ENCODE assay signal across 15 cellular contexts in the genomic region with DNA sequence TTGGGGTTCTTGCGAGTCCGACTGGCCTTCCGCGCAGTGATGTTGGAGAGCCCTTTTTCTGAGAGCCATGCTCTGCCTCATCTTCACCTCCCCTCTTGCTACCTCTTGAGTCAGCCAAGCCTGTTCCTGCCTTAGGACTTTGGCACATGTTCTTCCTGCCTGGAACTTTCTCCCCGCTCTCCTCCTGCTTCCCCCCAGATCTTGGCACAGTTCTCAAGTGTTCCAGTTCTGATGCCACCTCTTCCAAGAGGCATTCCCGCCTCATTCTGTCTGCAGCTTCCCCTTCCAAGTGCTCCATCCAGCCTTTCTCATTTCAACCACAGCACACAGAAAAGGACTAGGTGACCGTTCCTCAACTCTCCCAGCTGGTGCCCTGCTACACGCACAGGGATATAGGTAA. TPM values are rescaled to one million over a fixed set of nuclear protein-coding genes. Genes with fewer than 3 reads are reported as not detected.
A peak's percentile ranks its signal among the peaks of the same experiment; 100 is the strongest.
DNase-seq lines count a peak whose midpoint lies in the region; ATAC-seq and TF ChIP-seq lines count a peak whose summit lies in the region.
"Had no signal": no experiment of that assay in that cellular context is flagged by ENCODE, and none has a peak within 500 bp of the region (broad histone marks: within the 10 kb centered on the region; RNA-seq: fewer than 3 reads in every experiment).

No MANE protein-coding gene starts in this region.

- in situ Hi-C loops in ACHN (cut with HindIII; ENCODE audit: low pct_ligation_motif_present, low pct_unique_long_range_greater_than_20kb, low sequenced_read_pairs): no loop called here

- WGBS in thyroid gland, 2 donors: 62 to 66% methylated on average over 8 of the region's 8 CpGs
- WGBS in body of pancreas, 2 donors: 85 to 87% methylated on average over 8 of the region's 8 CpGs

- TF ChIP-seq CTCF in coronary artery (IDR thresholded peaks at IDR 0.05): no peak
- TF ChIP-seq CTCF in thyroid gland (IDR thresholded peaks at IDR 0.05): no peak
- TF ChIP-seq CTCF in body of pancreas (IDR thresholded peaks at IDR 0.05): no peak

- H3K4me3 ChIP-seq in coronary artery (peak overlapping the region; percentile 11), muscle layer of colon (ENCODE audit: low read depth in 1 of 2, low read length in 2 of 2) (no peak overlapping the region), thyroid gland (replicated peaks in 1 of 3) (no peak overlapping the region), body of pancreas (no peak overlapping the region)
- H3K4me3 ChIP-seq: BLaER1, SJCRH30 had no signal

- peak; percentile 30 for DNase-seq in NCI-H446 treated with DMSO at 0.1 percent for 48 hours (lab: John Stamatoyannopoulos, UW)
- no peak for DNase-seq in coronary artery (ENCODE audit: low spot score)
- DNase-seq in thyroid gland: peak; percentile 58 to 68
- no peak for DNase-seq in ACHN
- no peak for DNase-seq in body of pancreas
- DNase-seq: activated gamma-delta T cell treated with Interleukin-2 at 50 U/mL for 16 hours; NCI-H1417; NCI-H345; nephron progenitor cell; SJCRH30; stimulated activated CD4-positive, alpha-beta T cell treated with anti-CD3 and anti-CD28 coated beads, Interleukin-4, amount 100 ng/mL, for 24 hours; T1000 had no signal

- H3K4me1 ChIP-seq in muscle layer of colon (ENCODE audit: insufficient read depth, low read length) (peaks cover 86% of the 10 kb centered on the region), thyroid gland (peaks cover 69 to 95% of the 10 kb centered on the region in 2 donors), body of pancreas (peaks cover 58% of the 10 kb centered on the region)
- H3K4me1 ChIP-seq: SJCRH30 had no signal

- H3K9me3 ChIP-seq in muscle layer of colon (ENCODE audit: low read length) (no peaks in the 10 kb centered on the region), thyroid gland (no peaks in the 10 kb centered on the region), body of pancreas (no peaks in the 10 kb centered on the region)
- H3K9me3 ChIP-seq: BLaER1, SJCRH30 had no signal

- H3K36me3 ChIP-seq in muscle layer of colon (ENCODE audit: insufficient read depth, low read length) (peaks cover 4% of the 10 kb centered on the region), thyroid gland (no peaks in the 10 kb centered on the region), body of pancreas (replicated peaks in 1 of 2; ENCODE audit: insufficient read depth in 1 of 2, low read depth in 2 of 2) (no peaks in the 10 kb centered on the region)
- H3K36me3 ChIP-seq: SJCRH30 had no signal

- no peaks in the 10 kb centered on the region for H3K27me3 ChIP-seq in muscle layer of colon (ENCODE audit: control insufficient read depth in 1 of 2, insufficient read depth in 2 of 2, low read length in 2 of 2)
- no peaks in the 10 kb centered on the region for H3K27me3 ChIP-seq in thyroid gland
- H3K27me3 ChIP-seq in body of pancreas: no peaks in the 10 kb centered on the region
- H3K27me3 ChIP-seq: BLaER1, SJCRH30 had no signal

- H3K27ac ChIP-seq in coronary artery: peak overlapping the region; percentile 94 to 95
- peak overlapping the region; percentile 81 for H3K27ac ChIP-seq in muscle layer of colon (ENCODE audit: low read depth, low read length)
- peak overlapping the region; percentile 83 to 97 (median 92) for H3K27ac ChIP-seq in thyroid gland
- H3K27ac ChIP-seq in body of pancreas: no peak overlapping the region
- H3K27ac ChIP-seq: BLaER1, SJCRH30 had no signal

- TF ChIP-seq POLR2A in thyroid gland (IDR thresholded peaks at IDR 0.05) (no peak), body of pancreas (IDR thresholded peaks at IDR 0.05) (no peak)

- no peak for ATAC-seq in GM21786 (IDR thresholded peaks at IDR 0.05; ENCODE audit: unreplicated experiment)
- no peak for ATAC-seq in body of pancreas

- H3K9ac ChIP-seq in muscle layer of colon (ENCODE audit: low read length): no peak overlapping the region

- intact Hi-C loops in thyroid gland (cut with DNase I): no loop called here
- intact Hi-C loops in body of pancreas (cut with DNase I): no loop called here

RNA-seq across cellular contexts. Expression of gene AKAP1, which starts 7.7 kb away (rescaled TPM):
- total RNA-seq in thyroid gland (100 to 1,000 TPM in 1 of 4 donors, 10 to 100 TPM in 3; 91.6 to 105 (median 95.5) TPM), body of pancreas (10 to 100 TPM; 24.4 to 48.5 TPM)

Comparison
In these comparisons a context has a peak if more than half of its experiments do, and no peak if none do; other contexts are left out.
1. DNase-seq: peak in NCI-H446 treated with DMSO at 0.1 percent for 48 hours (single experiment) and thyroid gland (2 of 2); none in coronary artery (single experiment), ACHN (single experiment) and body of pancreas (0 of 4).
2. H3K27ac ChIP-seq: peak in coronary artery (2 of 2), muscle layer of colon (single experiment) and thyroid gland (3 of 3); none in body of pancreas (0 of 4).